ENCODE assay signal across 8 cellular contexts in the genomic region with DNA sequence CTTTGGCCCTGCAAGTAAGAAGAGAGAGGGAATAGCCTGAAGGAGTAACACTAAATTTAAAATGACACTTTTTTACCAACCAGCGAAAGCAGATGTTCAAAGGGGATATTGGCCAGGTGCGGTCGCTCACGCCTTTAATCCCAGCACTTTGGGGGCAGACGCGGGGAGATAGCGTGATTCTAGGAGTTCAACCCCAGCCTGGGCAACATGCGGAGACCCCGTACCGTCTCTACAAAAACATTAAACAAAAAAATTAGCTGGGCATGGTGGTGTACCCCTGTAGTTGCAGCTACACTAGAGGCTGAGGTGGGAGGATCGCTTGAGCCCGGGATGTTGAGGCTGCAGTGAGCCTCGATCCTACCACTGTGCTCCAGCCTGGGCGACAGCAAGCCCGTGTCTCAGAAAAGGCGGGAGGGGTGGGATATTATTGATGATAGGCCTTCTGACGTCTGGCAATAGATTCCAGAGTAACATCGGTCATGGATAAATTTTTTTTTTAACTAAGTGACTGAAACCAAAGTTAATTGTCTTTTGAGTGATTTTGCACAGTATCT. TPM values are rescaled to one million over a fixed set of nuclear protein-coding genes. Genes with fewer than 3 reads are reported as not detected.
A peak's percentile ranks its signal among the peaks of the same experiment; 100 is the strongest.
DNase-seq lines count a peak whose midpoint lies in the region; ATAC-seq and TF ChIP-seq lines count a peak whose summit lies in the region.

No MANE protein-coding gene starts in this region.

- H3K4me1 Mint-ChIP-seq in activated CD4-positive, alpha-beta T cell treated with anti-CD3 and anti-CD28 coated beads, Interleukin-2, amount 10 ng/mL, durations not matched to agents 24 days and 14 days: peaks cover 29% of the 10 kb centered on the region
- H3K4me1 Mint-ChIP-seq in activated CD4-positive, alpha-beta memory T cell treated with anti-CD3 and anti-CD28 coated beads for 36 hours (ENCODE audit: low read depth): peaks cover 31% of the 10 kb centered on the region

- H3K27me3 ChIP-seq in iPS-20b (ENCODE audit: insufficient read depth, low read length): peaks cover 5% of the 10 kb centered on the region; the same call in 1 of the 2 replicates
- H3K27me3 ChIP-seq in thoracic aorta (replicated peaks; ENCODE audit: insufficient read depth): no peaks in the 10 kb centered on the region

- peak; percentile 62 for DNase-seq in activated CD4-positive, alpha-beta T cell treated with anti-CD3 and anti-CD28 coated beads, Interleukin-2, amount 10 ng/mL, durations not matched to agents 24 days and 14 days
- no peak for DNase-seq in activated CD4-positive, alpha-beta T cell treated with anti-CD3 and anti-CD28 coated beads, Interleukin-2, amount 50 U/mL, for 1 hour
- no peak for DNase-seq in thoracic aorta (ENCODE audit: low spot score)
- DNase-seq in epidermal melanocyte (ENCODE audit: insufficient read length, low spot score): no peak
- DNase-seq in activated CD4-positive, alpha-beta memory T cell treated with anti-CD3 and anti-CD28 coated beads for 36 hours: no peak

- H3K9me3 ChIP-seq in iPS-20b (ENCODE audit: insufficient read depth, low read depth, low read length): no peaks in the 10 kb centered on the region
- H3K9me3 ChIP-seq in thoracic aorta: no peaks in the 10 kb centered on the region

- H3K27ac Mint-ChIP-seq in activated CD4-positive, alpha-beta T cell treated with anti-CD3 and anti-CD28 coated beads, Interleukin-2, amount 10 ng/mL, durations not matched to agents 24 days and 14 days: no peak overlapping the region
- H3K27ac Mint-ChIP-seq in activated CD4-positive, alpha-beta memory T cell treated with anti-CD3 and anti-CD28 coated beads for 36 hours: no peak overlapping the region

- H3K4me3 ChIP-seq in iPS-20b (ENCODE audit: low read length) (peak overlapping the region; percentile 94), thoracic aorta (peak overlapping the region; percentile 90)

- no peak overlapping the region for H3K4me3 Mint-ChIP-seq in activated CD4-positive, alpha-beta T cell treated with anti-CD3 and anti-CD28 coated beads, Interleukin-2, amount 10 ng/mL, durations not matched to agents 24 days and 14 days
- no peak overlapping the region for H3K4me3 Mint-ChIP-seq in activated CD4-positive, alpha-beta memory T cell treated with anti-CD3 and anti-CD28 coated beads for 36 hours

- H3K27me3 Mint-ChIP-seq in activated CD4-positive, alpha-beta T cell treated with anti-CD3 and anti-CD28 coated beads, Interleukin-2, amount 10 ng/mL, durations not matched to agents 24 days and 14 days: no peaks in the 10 kb centered on the region
- H3K27me3 Mint-ChIP-seq in activated CD4-positive, alpha-beta memory T cell treated with anti-CD3 and anti-CD28 coated beads for 36 hours: no peaks in the 10 kb centered on the region

- peaks cover 18% of the 10 kb centered on the region for H3K4me1 ChIP-seq in iPS-20b (ENCODE audit: insufficient read depth, low read length)
- peaks cover 20 to 38% of the 10 kb centered on the region in 2 donors for H3K4me1 ChIP-seq in thoracic aorta (ENCODE audit: control insufficient read depth in 1 of 2, low read depth in 2 of 2)

- ATAC-seq in thoracic aorta (ENCODE audit: insufficient number of reproducible peaks, low FRiP score, low read depth) (no peak), HG02885 (IDR thresholded peaks at IDR 0.05; ENCODE audit: poor library complexity, unreplicated experiment) (no peak)

- peaks cover 34% of the 10 kb centered on the region for H3K36me3 Mint-ChIP-seq in activated CD4-positive, alpha-beta T cell treated with anti-CD3 and anti-CD28 coated beads, Interleukin-2, amount 10 ng/mL, durations not matched to agents 24 days and 14 days (ENCODE audit: low read depth)
- peaks cover 32% of the 10 kb centered on the region for H3K36me3 Mint-ChIP-seq in activated CD4-positive, alpha-beta memory T cell treated with anti-CD3 and anti-CD28 coated beads for 36 hours

- CTCF ChIA-PET in activated CD4-positive, alpha-beta memory T cell treated with anti-CD3 and anti-CD28 coated beads for 36 hours (lab: Charles Lee): interaction anchor here (0.6 to 1.0 kb wide), 3 partner anchors 84 to 171 kb away, joined by 3 to 5 read pairs (median 4); partner anchors contain the start of genes DDIAS and PCF11

- POLR2A ChIA-PET in activated CD4-positive, alpha-beta memory T cell treated with anti-CD3 and anti-CD28 coated beads for 36 hours (lab: Charles Lee): interaction anchor here (0.9 to 5.2 kb wide), 8 partner anchors 12 to 172 kb away, joined by 3 to 45 read pairs (median 4); partner anchors contain the start of genes DDIAS, PCF11 and PRCP

- no peak for TF ChIP-seq CTCF in VCaP (conservative IDR thresholded peaks at IDR 0.05)
- TF ChIP-seq CTCF in thoracic aorta (IDR thresholded peaks at IDR 0.05): no peak

- H3K27ac ChIP-seq in VCaP: peak overlapping the region; percentile 90
- peak overlapping the region; percentile 93 for H3K27ac ChIP-seq in iPS-20b (ENCODE audit: low read length)
- peak overlapping the region; percentile 90 to 94 for H3K27ac ChIP-seq in thoracic aorta

- H3K9ac ChIP-seq in iPS-20b (ENCODE audit: low read depth, low read length): peak overlapping the region; percentile 97

- H3K9me3 Mint-ChIP-seq in activated CD4-positive, alpha-beta T cell treated with anti-CD3 and anti-CD28 coated beads, Interleukin-2, amount 10 ng/mL, durations not matched to agents 24 days and 14 days: no peaks in the 10 kb centered on the region
- H3K9me3 Mint-ChIP-seq in activated CD4-positive, alpha-beta memory T cell treated with anti-CD3 and anti-CD28 coated beads for 36 hours: no peaks in the 10 kb centered on the region

- H3K36me3 ChIP-seq in iPS-20b (ENCODE audit: insufficient read depth, low read depth, low read length) (peaks cover 29% of the 10 kb centered on the region), thoracic aorta (no peaks in the 10 kb centered on the region)

- intact Hi-C loops in activated CD4-positive, alpha-beta T cell treated with anti-CD3 and anti-CD28 coated beads, Interleukin-2, amount 10 ng/mL, durations not matched to agents 24 days and 14 days (cut with micrococcal nuclease): no loop called here
- intact Hi-C loops in activated CD4-positive, alpha-beta memory T cell treated with anti-CD3 and anti-CD28 coated beads for 36 hours (cut with micrococcal nuclease): loop anchor here (2.0 to 5.0 kb wide), 2 partner anchors 44 to 145 kb away; no protein-coding TSS in a partner anchor

RNA-seq across cellular contexts. Expression of gene RAB30, which starts 1.1 kb away (rescaled TPM):
- 13.6 and 15.4 TPM in 2 replicates for total RNA-seq in activated CD4-positive, alpha-beta T cell treated with anti-CD3 and anti-CD28 coated beads, Interleukin-2, amount 10 ng/mL, durations not matched to agents 24 days and 14 days
- 10 to 100 TPM; 16.6 to 25.7 TPM for total RNA-seq in thoracic aorta
- total RNA-seq in activated CD4-positive, alpha-beta memory T cell treated with anti-CD3 and anti-CD28 coated beads for 36 hours: 10 to 100 TPM; 11.5 to 12.9 TPM
